ENCODE assay signal across 16 cellular contexts in genomic region chr7:84697506-84697905, GRCh38.
DNase-seq lines count a peak whose midpoint lies in the region; TF ChIP-seq lines count a peak whose summit lies in the region.
"Had no signal": no experiment of that assay in that cellular context is flagged by ENCODE, and none has a peak within 500 bp of the region (broad histone marks: within the 10 kb centered on the region; RNA-seq: fewer than 3 reads in every experiment).

No MANE protein-coding gene starts in this region.

- H2BK12ac ChIP-seq in mesenchymal stem cell (ENCODE audit: low read length in 2 of 2): no peak overlapping the region

- no peak for TF ChIP-seq EP300 in sigmoid colon (IDR thresholded peaks at IDR 0.05)

- no peak overlapping the region for H2BK15ac ChIP-seq in mesenchymal stem cell (ENCODE audit: low read depth, poor library complexity, severe bottlenecking)

- TF ChIP-seq CTCF in AG10803 (conservative IDR thresholded peaks at IDR 0.05; ENCODE audit: low read length) (no peak), sigmoid colon (IDR thresholded peaks at IDR 0.05) (no peak)

- H3K79me1 ChIP-seq in mesenchymal stem cell (replicated peaks; ENCODE audit: low read length, poor library complexity, severe bottlenecking): no peaks in the 10 kb centered on the region

- no peak for TF ChIP-seq POLR2A in sigmoid colon (IDR thresholded peaks at IDR 0.05)

- no peak overlapping the region for H3K9ac ChIP-seq in mesenchymal stem cell (ENCODE audit: low read length)

- no peak overlapping the region for H3K14ac ChIP-seq in mesenchymal stem cell (ENCODE audit: low read length in 2 of 2)

- H2BK120ac ChIP-seq in mesenchymal stem cell (ENCODE audit: low read depth, low read length): no peak overlapping the region

- H3K4me1 ChIP-seq in mesenchymal stem cell (ENCODE audit: control insufficient read depth, insufficient read depth, low read depth, low read length) (peaks cover 2% of the 10 kb centered on the region), sigmoid colon (no peaks in the 10 kb centered on the region)

- DNase-seq in AG10803 (ENCODE audit: low read depth): peak; percentile 82
- peak; percentile 1 for DNase-seq in MV-4-11 (lab: John Stamatoyannopoulos, UW)
- DNase-seq in dedifferentiated amniotic fluid mesenchymal stem cell (ENCODE audit: extremely low spot score): peak; percentile 83
- peak; percentile 79 for DNase-seq in mesenchymal stem cell
- no peak for DNase-seq in sigmoid colon
- no peak for DNase-seq in stimulated activated CD4-positive, alpha-beta T cell treated with anti-CD3 and anti-CD28 coated beads, Interleukin-15, amount 100 ng/mL, for 24 hours
- no peak for DNase-seq in NCI-H748 (lab: John Stamatoyannopoulos, UW; ENCODE audit: unreplicated experiment)
- no peak for DNase-seq in NCI-H2196 (lab: John Stamatoyannopoulos, UW; ENCODE audit: unreplicated experiment)
- DNase-seq: activated CD4-positive, alpha-beta memory T cell treated with anti-CD3 and anti-CD28 coated beads, Interleukin-2, amount 10 ng/mL, durations not matched to agents 7 days and 5 days; activated effector memory CD4-positive, alpha-beta T cell treated with Interleukin-2 at 50 U/mL for 16 hours; foreskin melanocyte; NCI-H187; NCI-H774; posterior cingulate gyrus; SHP77; stimulated activated CD4-positive, alpha-beta T cell treated with anti-CD3 and anti-CD28 coated beads, Interleukin-2, amount 100 ng/mL, for 24 hours had no signal

- no peak overlapping the region for H2AFZ ChIP-seq in mesenchymal stem cell (ENCODE audit: low read depth, low read length)

- no peak overlapping the region for H3K4ac ChIP-seq in mesenchymal stem cell (ENCODE audit: low read depth in 1 of 2, low read length in 2 of 2)

- no peak overlapping the region for H4K8ac ChIP-seq in mesenchymal stem cell (ENCODE audit: low read length)

- H3K9me3 ChIP-seq in mesenchymal stem cell (ENCODE audit: control insufficient read depth, low read length) (peaks cover 5% of the 10 kb centered on the region), sigmoid colon (no peaks in the 10 kb centered on the region)

- no peak overlapping the region for H3K4me2 ChIP-seq in mesenchymal stem cell (ENCODE audit: low read length, poor library complexity, severe bottlenecking)

- H3K27ac ChIP-seq in mesenchymal stem cell (ENCODE audit: low read length, poor library complexity, severe bottlenecking) (no peak overlapping the region), sigmoid colon (no peak overlapping the region)

- no peak overlapping the region for H2BK5ac ChIP-seq in mesenchymal stem cell (ENCODE audit: low read depth, low read length, poor library complexity, severe bottlenecking)

- H3K4me3 ChIP-seq in AG10803 (ENCODE audit: low read length): no peak overlapping the region
- no peak overlapping the region for H3K4me3 ChIP-seq in mesenchymal stem cell (ENCODE audit: insufficient read depth in 1 of 2, low read depth in 1 of 2, low read length in 2 of 2)
- no peak overlapping the region for H3K4me3 ChIP-seq in sigmoid colon

- intact Hi-C loops in sigmoid colon (cut with DNase I): no loop called here

- WGBS in mesenchymal stem cell: 12% methylated on average over 2 of the region's 2 CpGs
- 86 to 87% methylated on average over 2 of the region's 2 CpGs for WGBS in sigmoid colon, 2 donors

- H3K18ac ChIP-seq in mesenchymal stem cell (ENCODE audit: low read depth in 1 of 2, low read length in 2 of 2): no peak overlapping the region

- H2AK5ac ChIP-seq in mesenchymal stem cell (ENCODE audit: low read length, severe bottlenecking): no peak overlapping the region

- no peak overlapping the region for H3K23ac ChIP-seq in mesenchymal stem cell (ENCODE audit: low read length in 2 of 2)

- H3K36me3 ChIP-seq in mesenchymal stem cell (ENCODE audit: control insufficient read depth in 1 of 2, insufficient read depth in 2 of 2, low read depth in 1 of 2, low read length in 2 of 2) (no peaks in the 10 kb centered on the region), sigmoid colon (no peaks in the 10 kb centered on the region)

- H3K27me3 ChIP-seq in mesenchymal stem cell (ENCODE audit: control insufficient read depth in 1 of 2, insufficient read depth in 1 of 2, low read length in 2 of 2) (no peaks in the 10 kb centered on the region), sigmoid colon (no peaks in the 10 kb centered on the region)

- H4K91ac ChIP-seq in mesenchymal stem cell (ENCODE audit: low read length): no peak overlapping the region

Comparison
In these comparisons a context has a peak if more than half of its experiments do, and no peak if none do; other contexts are left out.
1. DNase-seq: peak in AG10803 (single experiment), MV-4-11 (single experiment), dedifferentiated amniotic fluid mesenchymal stem cell (single experiment) and mesenchymal stem cell (single experiment); none in sigmoid colon (single experiment), stimulated activated CD4-positive, alpha-beta T cell treated with anti-CD3 and anti-CD28 coated beads, Interleukin-15, amount 100 ng/mL, for 24 hours (single experiment), NCI-H748 (single experiment) and NCI-H2196 (single experiment).